Comparison of ENCODE assay signal across 17 cellular contexts in the genomic region with DNA sequence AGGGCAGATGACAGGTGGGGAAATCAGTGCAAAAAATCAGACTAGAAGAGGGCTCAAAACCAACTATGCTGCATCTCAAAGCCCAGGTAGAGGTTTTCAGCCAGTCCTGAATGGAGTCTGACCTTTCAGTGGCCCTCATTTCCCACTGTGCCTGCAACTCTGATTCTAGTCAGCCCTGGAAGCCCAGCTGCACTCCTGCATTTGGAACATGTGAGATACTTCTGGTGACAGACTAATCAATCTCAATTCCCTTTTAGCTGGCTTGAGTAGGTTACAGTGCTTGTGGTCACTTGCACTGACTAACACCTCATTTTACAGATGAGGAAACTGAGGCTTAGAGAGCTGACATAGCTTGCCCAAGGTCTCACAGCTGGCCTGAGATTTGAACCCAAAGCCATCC. TPM values are rescaled to one million over a fixed set of nuclear protein-coding genes. Genes with fewer than 3 reads are reported as not detected.
A peak's percentile ranks its signal among the peaks of the same experiment; 100 is the strongest.
DNase-seq lines count a peak whose midpoint lies in the region; ATAC-seq, FAIRE-seq and TF ChIP-seq lines count a peak whose summit lies in the region.
"Had no signal": no experiment of that assay in that cellular context is flagged by ENCODE, and none has a peak within 500 bp of the region (broad histone marks: within the 10 kb centered on the region; RNA-seq: fewer than 3 reads in every experiment).

No MANE protein-coding gene starts in this region.

- TF ChIP-seq RAD21 in GM12878 (IDR thresholded peaks at IDR 0.05; ENCODE audit: insufficient read depth, low read depth, low read length) = no peak

- H4K20me1 ChIP-seq in GM12878 (ENCODE audit: control insufficient read depth, insufficient read depth) = peaks cover 7% of the 10 kb centered on the region; the same call in 1 of the 2 replicates
- H4K20me1 ChIP-seq: BLaER1 had no signal

- 0 out of 4 replicates have a peak, but pooled peaks of 1 of the 2 experiments have one; percentile 5 for TF ChIP-seq EP300 in GM12878 (IDR thresholded peaks at IDR 0.05; ENCODE audit: borderline replicate concordance in 1 of 2, control insufficient read depth in 1 of 2, low read depth in 2 of 2, low read length in 2 of 2)

- H3K9me3 ChIP-seq in CD8-positive, alpha-beta memory T cell (ENCODE audit: low read length) = no peaks in the 10 kb centered on the region
- no peaks in the 10 kb centered on the region for H3K9me3 ChIP-seq in GM12878 (replicated peaks; ENCODE audit: control insufficient read depth, insufficient read depth, low read length)
- H3K9me3 ChIP-seq in aorta (ENCODE audit: control insufficient read depth, low read length) = no peaks in the 10 kb centered on the region
- H3K9me3 ChIP-seq: BLaER1, testis had no signal

- in situ Hi-C loops in GM12878 (cut with MboI) = no loop called here

- no peaks in the 10 kb centered on the region for H3K9me3 Mint-ChIP-seq in CD8-positive, alpha-beta memory T cell
- H3K9me3 Mint-ChIP-seq: activated B cell treated with CpG ODN at 0.5 μM for 24 hours had no signal

- peak overlapping the region; percentile 94 for H3K4me2 ChIP-seq in GM12878 (ENCODE audit: control insufficient read depth, insufficient read depth)
- H3K4me2 ChIP-seq: BLaER1 had no signal

- peaks cover 37% of the 10 kb centered on the region for H3K4me1 ChIP-seq in CD8-positive, alpha-beta memory T cell (ENCODE audit: insufficient read depth, low read length)
- H3K4me1 ChIP-seq in GM12878 (ENCODE audit: control insufficient read depth, insufficient read depth, low read length) = peaks cover 33% of the 10 kb centered on the region
- no peaks in the 10 kb centered on the region for H3K4me1 ChIP-seq in aorta (ENCODE audit: control insufficient read depth in 1 of 2, insufficient read depth in 2 of 2, low read length in 2 of 2)
- H3K4me1 ChIP-seq: testis had no signal

- SMC1A ChIA-PET in GM12878 (lab: Charles Lee; ENCODE audit: uncharacterized antibody, unreplicated experiment) = interaction anchor here (0.6 to 1.5 kb wide), 5 partner anchors 11 to 596 kb away, joined by 3 to 4 read pairs (median 3); no protein-coding TSS in a partner anchor

- peak overlapping the region in 7 of 8 donors; percentile 84 to 98 (median 96) for H3K27ac Mint-ChIP-seq in CD8-positive, alpha-beta memory T cell

- H3K79me2 ChIP-seq in GM12878 (ENCODE audit: control insufficient read depth, insufficient read depth, low read length) = no peaks in the 10 kb centered on the region

- no peak overlapping the region for H3K9ac ChIP-seq in GM12878 (ENCODE audit: control insufficient read depth, insufficient read depth, low read length)
- H3K9ac ChIP-seq: BLaER1 had no signal

- POLR2A ChIA-PET in CD8-positive, alpha-beta memory T cell (lab: Charles Lee) = interaction anchor here (0.7 kb wide), 1 partner anchor 18 kb away, joined by 3 read pairs; no protein-coding TSS in a partner anchor
- POLR2A ChIA-PET in GM12878 (lab: Charles Lee) = no interaction called here

- no peak for TF ChIP-seq CTCF in GM12865 (IDR thresholded peaks at IDR 0.05; ENCODE audit: insufficient read depth, low read depth, low read length, missing control alignments)
- no peak for TF ChIP-seq CTCF in GM12878 (IDR thresholded peaks at IDR 0.05 in 2 of 3, conservative IDR thresholded peaks at IDR 0.05 in 1 of 3; ENCODE audit: control insufficient read depth in 2 of 3, extremely low read depth in 1 of 3, insufficient read depth in 1 of 3, low read depth in 3 of 3, low read length in 3 of 3)

- H2AFZ ChIP-seq in GM12878 (ENCODE audit: control insufficient read depth, low read depth, low read length) = no peak overlapping the region

- H3K4me3 Mint-ChIP-seq in CD8-positive, alpha-beta memory T cell = peak overlapping the region in 2 of 7 donors; percentile 6 to 12

- intact Hi-C loops in GM12878 (cut with micrococcal nuclease; ENCODE audit: unreplicated experiment) = no loop called here
- intact Hi-C loops in aorta (cut with DNase I) = no loop called here

- H3K36me3 ChIP-seq in CD8-positive, alpha-beta memory T cell (ENCODE audit: insufficient read depth, low read length) = no peaks in the 10 kb centered on the region
- no peaks in the 10 kb centered on the region for H3K36me3 ChIP-seq in GM12878 (ENCODE audit: control insufficient read depth in 2 of 2, insufficient read depth in 2 of 2, low read length in 1 of 2)
- no peaks in the 10 kb centered on the region for H3K36me3 ChIP-seq in aorta (ENCODE audit: control insufficient read depth in 1 of 2, insufficient read depth in 2 of 2, low read length in 1 of 2)
- H3K36me3 ChIP-seq: BLaER1 had no signal

- no peaks in the 10 kb centered on the region for H3K36me3 Mint-ChIP-seq in CD8-positive, alpha-beta memory T cell

- ATAC-seq in HG03342 (IDR thresholded peaks at IDR 0.05; ENCODE audit: unreplicated experiment) = peak; percentile 30
- peak; percentile 32 for ATAC-seq in GM12878
- ATAC-seq in aorta (ENCODE audit: low FRiP score) = no peak
- no peak for ATAC-seq in GM18517 (IDR thresholded peaks at IDR 0.05; ENCODE audit: unreplicated experiment)
- no peak for ATAC-seq in HG02571 (IDR thresholded peaks at IDR 0.05; ENCODE audit: unreplicated experiment)
- ATAC-seq: sciatic nerve had no signal

- DNase-seq in CD8-positive, alpha-beta memory T cell = no peak
- peak; percentile 47 for DNase-seq in GM12865 (ENCODE audit: low read depth)
- no peak for DNase-seq in GM12878 (ENCODE audit: low read depth, low spot score)
- DNase-seq in aorta = no peak
- DNase-seq: activated B cell treated with CpG ODN at 0.5 μM for 24 hours; effector CD8-positive, alpha-beta T cell; IMR-90; MV-4-11; NCI-H2107; NCI-H774; testis had no signal

- RAD21 ChIA-PET in GM12878 (lab: Charles Lee; ENCODE audit: unreplicated experiment) = interaction anchor here (0.8 to 1.0 kb wide), 3 partner anchors 12 to 430 kb away, joined by 3 to 4 read pairs (median 3); no protein-coding TSS in a partner anchor

- FAIRE-seq in GM12878 (lab: Jason Lieb, UNC) = peak; percentile 80

- CTCF ChIA-PET in CD8-positive, alpha-beta memory T cell (lab: Charles Lee) = interaction anchor here (1.9 kb wide), 1 partner anchor 12 kb away, joined by 12 read pairs; no protein-coding TSS in a partner anchor
- CTCF ChIA-PET in GM12878 (lab: Yijun Ruan, JAX) = interaction anchor here (0.9 to 1.8 kb wide), 3 partner anchors 12 to 430 kb away, joined by 3 to 9 read pairs (median 4); no protein-coding TSS in a partner anchor

- no TSS peak for BruUV-seq in GM12878 (replicated peaks; lab: Mats Ljungman, UMichigan)

- H3K4me3 ChIP-seq in CD8-positive, alpha-beta memory T cell (ENCODE audit: low read length) = no peak overlapping the region
- H3K4me3 ChIP-seq in GM12865 (ENCODE audit: low read depth, low read length) (no peak overlapping the region), GM12878 (no peak overlapping the region), aorta (ENCODE audit: low read length in 2 of 2) (no peak overlapping the region)
- H3K4me3 ChIP-seq: BLaER1, testis had no signal

- no peak for TF ChIP-seq POLR2A in GM12878 (IDR thresholded peaks at IDR 0.05; ENCODE audit: low read depth, low read length)

- H3K27ac ChIP-seq in CD8-positive, alpha-beta memory T cell (ENCODE audit: low read depth, low read length) = peak overlapping the region; percentile 34
- H3K27ac ChIP-seq in GM12878 (ENCODE audit: control insufficient read depth, insufficient read depth) = no peak overlapping the region
- H3K27ac ChIP-seq in aorta (ENCODE audit: low read depth in 1 of 2, low read length in 2 of 2) = no peak overlapping the region
- H3K27ac ChIP-seq: BLaER1, testis had no signal

- H3K4me1 Mint-ChIP-seq in CD8-positive, alpha-beta memory T cell = peaks cover 48 to 70% (median 62%) of the 10 kb centered on the region in 3 donors

- H3K27me3 Mint-ChIP-seq in CD8-positive, alpha-beta memory T cell = no peaks in the 10 kb centered on the region

- H3K27me3 ChIP-seq in CD8-positive, alpha-beta memory T cell (ENCODE audit: insufficient read depth, low read length, poor library complexity, severe bottlenecking) = no peaks in the 10 kb centered on the region
- H3K27me3 ChIP-seq in GM12878 (replicated peaks in 1 of 2; ENCODE audit: control insufficient read depth in 2 of 2, insufficient read depth in 2 of 2, low read length in 1 of 2) (peaks cover 0 to 17% of the 10 kb centered on the region in 2 experiments), aorta (ENCODE audit: control insufficient read depth in 1 of 2, insufficient read depth in 2 of 2, low read length in 1 of 2) (no peaks in the 10 kb centered on the region)
- H3K27me3 ChIP-seq: BLaER1, testis had no signal

RNA-seq across cellular contexts. Expression of gene ACSL6, which starts 7.9 kb away (rescaled TPM):
- 10 to 100 TPM; 21.8 to 22.7 TPM for total RNA-seq in CD8-positive, alpha-beta memory T cell
- 20.7 TPM for polyA plus RNA-seq in CD8-positive, alpha-beta memory T cell
- not detected in 2 replicates for total RNA-seq in GM12878 (2013; cell fraction: nucleolus; rRNA removed)
- not detected in 2 replicates for total RNA-seq in GM12878 (2014; rRNA removed)
- 0.09 TPM in 1 of 2 replicates, not detected in the other for total RNA-seq in GM12878 (2014; rRNA removed; fragmentation: Illumina TruSeq; extraction: Trizol)
- total RNA-seq in GM12878 (2021) = 0.05 TPM in 1 of 2 replicates, not detected in the other
- polyA plus RNA-seq in GM12878 (2011; ENCODE audit: low read depth) = not detected
- polyA plus RNA-seq in GM12878 (2011; rRNA removed) = not detected in 2 replicates
- not detected in 2 replicates for polyA plus RNA-seq in GM12878 (2011; cell fraction: cytosol; rRNA removed)
- 0.21 TPM in 1 of 2 replicates, not detected in the other for polyA plus RNA-seq in GM12878 (2011; cell fraction: nucleus; rRNA removed)
- polyA plus RNA-seq in GM12878 (2012) = 0.22 TPM in 1 of 2 replicates, not detected in the other
- polyA plus RNA-seq in GM12878 (2014; fragmentation: Illumina TruSeq; extraction: Trizol) = 0.06 and 0.10 TPM in 2 replicates
- polyA plus RNA-seq in GM12878 (2014; fragmentation: Nextera tagmentation; extraction: Ambion mirVana) = not detected
- 0.53 TPM in 1 of 2 replicates, not detected in the other for polyA plus RNA-seq in GM12878 (2014; rRNA removed)
- polyA plus RNA-seq in GM12878 (2016; fragmentation: Nextera tagmentation; extraction: Ambion mirVana) = not detected
- polyA minus RNA-seq in GM12878 (2011; rRNA and poly(A)+ RNA removed) = not detected in 2 replicates
- not detected in 2 replicates for polyA minus RNA-seq in GM12878 (2011; cell fraction: cytosol; rRNA and poly(A)+ RNA removed)
- polyA minus RNA-seq in GM12878 (2011; cell fraction: nucleus; rRNA and poly(A)+ RNA removed) = not detected in 2 replicates
- total RNA-seq in aorta = 1 to 10 TPM in 1 of 2 donors, under 1 TPM in 1; 0.42 to 2.3 TPM
- polyA plus RNA-seq in aorta = under 1 TPM; 0.03 to 0.13 TPM
- total RNA-seq: IMR-90, RPMI7951 had no signal
- polyA plus RNA-seq: IMR-90 had no signal

RNA-seq across cellular contexts. Expression of gene IL3, which starts 41.1 kb away (rescaled TPM):
- 10 to 100 TPM; 69.7 to 71.9 TPM for total RNA-seq in CD8-positive, alpha-beta memory T cell
- not detected for polyA plus RNA-seq in CD8-positive, alpha-beta memory T cell
- not detected in 2 replicates for total RNA-seq in GM12878 (2013; cell fraction: nucleolus; rRNA removed)
- total RNA-seq in GM12878 (2014; rRNA removed) (not detected in 2 replicates), GM12878 (2014; rRNA removed; fragmentation: Illumina TruSeq; extraction: Trizol) (not detected in 2 replicates), GM12878 (2021) (not detected in 2 replicates), aorta (not detected)
- not detected for polyA plus RNA-seq in GM12878 (2011; ENCODE audit: low read depth)
- polyA plus RNA-seq in GM12878 (2011; rRNA removed) (not detected in 2 replicates), GM12878 (2014; fragmentation: Illumina TruSeq; extraction: Trizol) (not detected in 2 replicates), GM12878 (2014; fragmentation: Nextera tagmentation; extraction: Ambion mirVana) (not detected), GM12878 (2014; rRNA removed) (not detected in 2 replicates), GM12878 (2016; fragmentation: Nextera tagmentation; extraction: Ambion mirVana) (not detected), aorta (not detected)
- not detected in 2 replicates for polyA plus RNA-seq in GM12878 (2011; cell fraction: cytosol; rRNA removed)
- not detected in 2 replicates for polyA plus RNA-seq in GM12878 (2011; cell fraction: nucleus; rRNA removed)
- polyA plus RNA-seq in GM12878 (2012) = not detected in 2 replicates
- not detected in 2 replicates for polyA minus RNA-seq in GM12878 (2011; rRNA and poly(A)+ RNA removed)
- not detected in 2 replicates for polyA minus RNA-seq in GM12878 (2011; cell fraction: cytosol; rRNA and poly(A)+ RNA removed)
- polyA minus RNA-seq in GM12878 (2011; cell fraction: nucleus; rRNA and poly(A)+ RNA removed) = not detected in 2 replicates
- total RNA-seq: activated B cell treated with CpG ODN at 0.5 μM for 24 hours, IMR-90, RPMI7951, sciatic nerve had no signal
- polyA plus RNA-seq: IMR-90 had no signal

RNA-seq across cellular contexts. Expression of gene CSF2, which starts 54.3 kb away (rescaled TPM):
- total RNA-seq in CD8-positive, alpha-beta memory T cell = 100 to 1,000 TPM; 393 to 409 TPM
- polyA plus RNA-seq in CD8-positive, alpha-beta memory T cell = not detected
- not detected in 2 replicates for total RNA-seq in GM12878 (2013; cell fraction: nucleolus; rRNA removed)
- total RNA-seq in GM12878 (2014; rRNA removed) = 1.1 and 2.0 TPM in 2 replicates
- total RNA-seq in GM12878 (2014; rRNA removed; fragmentation: Illumina TruSeq; extraction: Trizol) = 0.81 and 0.83 TPM in 2 replicates
- total RNA-seq in GM12878 (2021) = 0.85 and 1.4 TPM in 2 replicates
- polyA plus RNA-seq in GM12878 (2011; ENCODE audit: low read depth) = not detected
- 0.15 and 0.23 TPM in 2 replicates for polyA plus RNA-seq in GM12878 (2011; rRNA removed)
- polyA plus RNA-seq in GM12878 (2011; cell fraction: cytosol; rRNA removed) = 0.20 and 0.25 TPM in 2 replicates
- 0.26 TPM in 1 of 2 replicates, not detected in the other for polyA plus RNA-seq in GM12878 (2011; cell fraction: nucleus; rRNA removed)
- not detected in 2 replicates for polyA plus RNA-seq in GM12878 (2012)
- 0.44 TPM in 1 of 2 replicates, not detected in the other for polyA plus RNA-seq in GM12878 (2014; fragmentation: Illumina TruSeq; extraction: Trizol)
- under 1 TPM; 0.39 to 0.57 TPM for polyA plus RNA-seq in GM12878 (2014; fragmentation: Nextera tagmentation; extraction: Ambion mirVana)
- 1.1 and 2.0 TPM in 2 replicates for polyA plus RNA-seq in GM12878 (2014; rRNA removed)
- not detected for polyA plus RNA-seq in GM12878 (2016; fragmentation: Nextera tagmentation; extraction: Ambion mirVana)
- polyA minus RNA-seq in GM12878 (2011; rRNA and poly(A)+ RNA removed) = 0.41 TPM in 1 of 2 replicates, not detected in the other
- polyA minus RNA-seq in GM12878 (2011; cell fraction: cytosol; rRNA and poly(A)+ RNA removed) = not detected in 2 replicates
- not detected in 2 replicates for polyA minus RNA-seq in GM12878 (2011; cell fraction: nucleus; rRNA and poly(A)+ RNA removed)
- under 1 TPM in 1 of 2 donors, not detected in 1; 0.51 TPM for total RNA-seq in aorta
- not detected for polyA plus RNA-seq in aorta
- total RNA-seq: activated B cell treated with CpG ODN at 0.5 μM for 24 hours, IMR-90, sciatic nerve, testis had no signal

Comparison
In these comparisons a context has a peak if more than half of its experiments do, and no peak if none do; other contexts are left out.
1. ATAC-seq: peak in HG03342 (single experiment) and GM12878 (single experiment); none in aorta (single experiment), GM18517 (single experiment) and HG02571 (single experiment).
2. RNA of gene ACSL6, which starts 7.9 kb away (total RNA-seq): 21.8 to 22.7 TPM in CD8-positive, alpha-beta memory T cell; 0.42 to 2.3 TPM in aorta and 0.05 to 0.09 TPM in GM12878; every median in the first group is over 4 times any median in the second.
3. RNA of gene IL3, which starts 41.1 kb away (total RNA-seq): 69.7 to 71.9 TPM in CD8-positive, alpha-beta memory T cell; not detected in GM12878 and not detected in aorta; every median in the first group is over 10 times any median in the second.
4. RNA of gene CSF2, which starts 54.3 kb away (total RNA-seq): 393 to 409 TPM in CD8-positive, alpha-beta memory T cell; 0.81 to 2.0 TPM in GM12878 and 0.51 TPM in aorta; every median in the first group is over 100 times any median in the second.